Comparison of ENCODE assay signal across 18 cellular contexts in genomic region chr14:26191123-26191522, GRCh38.
DNase-seq lines count a peak whose midpoint lies in the region; ATAC-seq and TF ChIP-seq lines count a peak whose summit lies in the region.
"Had no signal": no experiment of that assay in that cellular context is flagged by ENCODE, and none has a peak within 500 bp of the region (broad histone marks: within the 10 kb centered on the region; RNA-seq: fewer than 3 reads in every experiment).

No MANE protein-coding gene starts in this region.

- no peak overlapping the region for H3K27ac Mint-ChIP-seq in neural crest cell (ENCODE audit: unreplicated experiment)
- H3K27ac Mint-ChIP-seq: stimulated activated effector memory CD8-positive, alpha-beta T cell treated with anti-CD3 and anti-CD28 coated beads, Interleukin-12 subunit alpha, Interleukin-12 subunit beta, amount 100 ng/mL, for 72 hours had no signal

- H3K27me3 ChIP-seq in Loucy (ENCODE audit: insufficient read depth, low read length, poor library complexity, severe bottlenecking), result peaks cover 64% of the 10 kb centered on the region
- H3K27me3 ChIP-seq: gastrocnemius medialis had no signal

- no peaks in the 10 kb centered on the region for H3F3A ChIP-seq in Loucy (ENCODE audit: low read depth)

- no peak overlapping the region for H3K4me3 Mint-ChIP-seq in neural crest cell
- H3K4me3 Mint-ChIP-seq: stimulated activated effector memory CD8-positive, alpha-beta T cell treated with anti-CD3 and anti-CD28 coated beads, Interleukin-12 subunit alpha, Interleukin-12 subunit beta, amount 100 ng/mL, for 72 hours had no signal

- no peak overlapping the region for H3K4me3 ChIP-seq in Loucy (ENCODE audit: low read length, poor library complexity, severe bottlenecking)
- H3K4me3 ChIP-seq in choroid plexus epithelial cell (ENCODE audit: low read depth, low read length), result no peak overlapping the region
- H3K4me3 ChIP-seq: A549, gastrocnemius medialis had no signal

- no peak overlapping the region for H3K4me2 ChIP-seq in Loucy (ENCODE audit: low read depth, low read length, poor library complexity, severe bottlenecking)
- H3K4me2 ChIP-seq: A549 had no signal

- 0 out of 2 replicates have a peak, but pooled peaks have one; percentile 10 for TF ChIP-seq CTCF in Loucy (conservative IDR thresholded peaks at IDR 0.05; ENCODE audit: low read length)
- TF ChIP-seq CTCF in choroid plexus epithelial cell (conservative IDR thresholded peaks at IDR 0.05; ENCODE audit: low read depth, low read length), result peak; percentile 51
- TF ChIP-seq CTCF in neural crest cell (conservative IDR thresholded peaks at IDR 0.05), result peak; percentile 32

- DNase-seq in NCI-H1694 treated with DMSO at 0.1 percent for 48 hours (lab: John Stamatoyannopoulos, UW) (peak; percentile 34), NCI-H1694 (lab: John Stamatoyannopoulos, UW) (no peak), choroid plexus epithelial cell (ENCODE audit: low read depth) (peak; percentile 37), neural crest cell (ENCODE audit: low read depth, low spot score) (no peak), NCI-H1092 treated with DMSO at 0.1 percent for 48 hours (lab: John Stamatoyannopoulos, UW) (no peak), DMS114 treated with DMSO at 0.1 percent for 48 hours (lab: John Stamatoyannopoulos, UW; ENCODE audit: unreplicated experiment) (no peak)
- DNase-seq: activated CD4-positive, alpha-beta T cell treated with anti-CD3 and anti-CD28 coated beads for 48 hours; activated effector memory CD4-positive, alpha-beta T cell treated with Interleukin-2 at 50 U/mL for 16 hours; cerebellar nuclear complex; gastrocnemius medialis; left colon; NCI-H2107; NCI-H774 had no signal

- no peak overlapping the region for H2AFZ ChIP-seq in Loucy (ENCODE audit: low read length)

- ATAC-seq in HG02840 (IDR thresholded peaks at IDR 0.05; ENCODE audit: low FRiP score, unreplicated experiment), result no peak
- ATAC-seq: A549; gastrocnemius medialis; left colon; Panc1; stimulated activated effector memory CD8-positive, alpha-beta T cell treated with anti-CD3 and anti-CD28 coated beads, Interleukin-12 subunit alpha, Interleukin-12 subunit beta, amount 100 ng/mL, for 72 hours had no signal

- H3K9me2 ChIP-seq in Loucy (replicated peaks; ENCODE audit: low read depth, low read length), result no peaks in the 10 kb centered on the region

- H3K79me2 ChIP-seq in Loucy (ENCODE audit: insufficient read depth, low read length), result no peaks in the 10 kb centered on the region

- no peaks in the 10 kb centered on the region for H3K27me3 Mint-ChIP-seq in neural crest cell (ENCODE audit: low read depth)

- H3K4me1 Mint-ChIP-seq in neural crest cell, result no peaks in the 10 kb centered on the region
- H3K4me1 Mint-ChIP-seq: stimulated activated effector memory CD8-positive, alpha-beta T cell treated with anti-CD3 and anti-CD28 coated beads, Interleukin-12 subunit alpha, Interleukin-12 subunit beta, amount 100 ng/mL, for 72 hours had no signal

- no peak overlapping the region for H3K9ac ChIP-seq in Loucy (ENCODE audit: low read depth, low read length, poor library complexity, severe bottlenecking)

- H3K4me1 ChIP-seq in Loucy (ENCODE audit: insufficient read depth, low read length, poor library complexity, severe bottlenecking), result no peaks in the 10 kb centered on the region
- H3K4me1 ChIP-seq: A549, gastrocnemius medialis had no signal

- no peaks in the 10 kb centered on the region for H4K20me1 ChIP-seq in Loucy (ENCODE audit: insufficient read depth, low read length, poor library complexity, severe bottlenecking)

- no peaks in the 10 kb centered on the region for H3K36me3 ChIP-seq in Loucy (ENCODE audit: insufficient read depth, low read length)
- H3K36me3 ChIP-seq: gastrocnemius medialis had no signal

- no peaks in the 10 kb centered on the region for H3K36me3 Mint-ChIP-seq in neural crest cell (ENCODE audit: low read depth)
- H3K36me3 Mint-ChIP-seq: stimulated activated effector memory CD8-positive, alpha-beta T cell treated with anti-CD3 and anti-CD28 coated beads, Interleukin-12 subunit alpha, Interleukin-12 subunit beta, amount 100 ng/mL, for 72 hours had no signal

- peaks cover 8% of the 10 kb centered on the region for H3K9me3 Mint-ChIP-seq in neural crest cell

- H3K9me3 ChIP-seq in Loucy (ENCODE audit: insufficient read depth, low read depth, low read length), result no peaks in the 10 kb centered on the region
- H3K9me3 ChIP-seq: A549, gastrocnemius medialis had no signal

Comparison
In these comparisons a context has a peak if more than half of its experiments do, and no peak if none do; other contexts are left out.
1. DNase-seq: peak in NCI-H1694 treated with DMSO at 0.1 percent for 48 hours (single experiment) and choroid plexus epithelial cell (single experiment); none in NCI-H1694 (single experiment), neural crest cell (single experiment), NCI-H1092 treated with DMSO at 0.1 percent for 48 hours (single experiment) and DMS114 treated with DMSO at 0.1 percent for 48 hours (single experiment).
2. Peak in every context shown above with its lines, with median percentiles within 50 percentile points of each other: CTCF ChIP-seq.